Comparison of ENCODE assay signal across 8 cellular contexts in genomic region chr6:17393335-17394191, GRCh38. TPM values are rescaled to one million over a fixed set of nuclear protein-coding genes. Genes with fewer than 3 reads are reported as not detected.
DNase-seq lines count a peak whose midpoint lies in the region; ATAC-seq and TF ChIP-seq lines count a peak whose summit lies in the region.

Gene CAP2, plus strand, starts transcription at chr6:17393595. Its CDS starts 27,961 bp downstream, at chr6:17421556.

- peaks cover 0 to 2% of the 10 kb centered on the region in 2 donors for H3K4me1 ChIP-seq in aorta (ENCODE audit: control insufficient read depth in 1 of 2, insufficient read depth in 2 of 2, low read length in 2 of 2)

- H3K4me3 ChIP-seq in foreskin fibroblast (ENCODE audit: low read depth in 1 of 2, low read length in 2 of 2) (peak within 1 kb of the TSS; percentile 58 to 69), aorta (ENCODE audit: low read length in 2 of 2) (peak within 1 kb of the TSS; percentile 96 to 97)

- peak; percentile 86 for DNase-seq in D341Med (ENCODE audit: low spot score)
- peak; percentile 56 for DNase-seq in LoVo (ENCODE audit: low spot score)
- no peak for DNase-seq in activated CD4-positive, alpha-beta memory T cell treated with anti-CD3 and anti-CD28 coated beads, Interleukin-2, amount 10 ng/mL, durations not matched to agents 7 days and 5 days
- DNase-seq in foreskin fibroblast, result peak; percentile 50 to 71
- DNase-seq in myocyte (ENCODE audit: low read depth), result peak; percentile 98
- peak; percentile 77 to 86 for DNase-seq in aorta
- no peak for DNase-seq in CD1c-positive myeloid dendritic cell (ENCODE audit: extremely low spot score)

- H3K9me3 ChIP-seq in aorta (ENCODE audit: control insufficient read depth, low read length), result no peaks in the 10 kb centered on the region

- H3K27me3 Mint-ChIP-seq in activated CD4-positive, alpha-beta memory T cell treated with anti-CD3 and anti-CD28 coated beads, Interleukin-2, amount 10 ng/mL, durations not matched to agents 7 days and 5 days, result peaks cover 37% of the 10 kb centered on the region

- H3K36me3 Mint-ChIP-seq in activated CD4-positive, alpha-beta memory T cell treated with anti-CD3 and anti-CD28 coated beads, Interleukin-2, amount 10 ng/mL, durations not matched to agents 7 days and 5 days (ENCODE audit: low read depth), result no peaks in the 10 kb centered on the region

- no peaks in the 10 kb centered on the region for H3K36me3 ChIP-seq in aorta (ENCODE audit: control insufficient read depth in 1 of 2, insufficient read depth in 2 of 2, low read length in 1 of 2)

- peak within 1 kb of the TSS in 1 of 2 donors; percentile 61 for H3K27ac ChIP-seq in aorta (ENCODE audit: low read depth in 1 of 2, low read length in 2 of 2)

- POLR2A ChIA-PET in activated CD4-positive, alpha-beta memory T cell treated with anti-CD3 and anti-CD28 coated beads, Interleukin-2, amount 10 ng/mL, durations not matched to agents 7 days and 5 days (lab: Charles Lee), result no interaction called here

- no peaks in the 10 kb centered on the region for H3K27me3 ChIP-seq in aorta (ENCODE audit: control insufficient read depth in 1 of 2, insufficient read depth in 2 of 2, low read length in 1 of 2)

- no peaks in the 10 kb centered on the region for H3K9me3 Mint-ChIP-seq in activated CD4-positive, alpha-beta memory T cell treated with anti-CD3 and anti-CD28 coated beads, Interleukin-2, amount 10 ng/mL, durations not matched to agents 7 days and 5 days

- TF ChIP-seq CTCF in foreskin fibroblast (IDR thresholded peaks at IDR 0.05; ENCODE audit: low read depth, low read length), result no peak

- CTCF ChIA-PET in activated CD4-positive, alpha-beta memory T cell treated with anti-CD3 and anti-CD28 coated beads, Interleukin-2, amount 10 ng/mL, durations not matched to agents 7 days and 5 days (lab: Charles Lee), result interaction anchor here (1.5 kb wide), 1 partner anchor 8 kb away, joined by 4 read pairs; no protein-coding TSS in a partner anchor

- peak within 1 kb of the TSS; percentile 30 for H3K4me3 Mint-ChIP-seq in activated CD4-positive, alpha-beta memory T cell treated with anti-CD3 and anti-CD28 coated beads, Interleukin-2, amount 10 ng/mL, durations not matched to agents 7 days and 5 days

- WGBS in aorta, 2 donors, result 1% methylated on average over 58 to 81 of the region's 81 CpGs

- H3K27ac Mint-ChIP-seq in activated CD4-positive, alpha-beta memory T cell treated with anti-CD3 and anti-CD28 coated beads, Interleukin-2, amount 10 ng/mL, durations not matched to agents 7 days and 5 days, result no peak within 1 kb of the TSS

- peak; percentile 81 for ATAC-seq in aorta (ENCODE audit: low FRiP score)
- no peak for ATAC-seq in HG02763 (IDR thresholded peaks at IDR 0.05; ENCODE audit: unreplicated experiment)

- intact Hi-C loops in aorta (cut with DNase I), result loop anchor here (5.0 to 10.0 kb wide), 4 partner anchors 44 to 109 kb away; partner anchors contain the start of gene RBM24 (in 1 of the 2)

- H3K4me1 Mint-ChIP-seq in activated CD4-positive, alpha-beta memory T cell treated with anti-CD3 and anti-CD28 coated beads, Interleukin-2, amount 10 ng/mL, durations not matched to agents 7 days and 5 days, result peaks cover 3% of the 10 kb centered on the region

RNA-seq across cellular contexts. Expression of gene CAP2, which starts in this region (rescaled TPM):
- not detected for total RNA-seq in activated CD4-positive, alpha-beta memory T cell treated with anti-CD3 and anti-CD28 coated beads, Interleukin-2, amount 10 ng/mL, durations not matched to agents 7 days and 5 days
- total RNA-seq in myocyte, result 187 and 262 TPM in 2 replicates
- 118 TPM for polyA plus RNA-seq in myocyte (2012)
- 10 to 100 TPM; 21.2 to 28.4 TPM for total RNA-seq in aorta
- polyA plus RNA-seq in aorta, result 10 to 100 TPM; 22.7 to 25.4 TPM

Comparison
In these comparisons a context has a peak if more than half of its experiments do, and no peak if none do; other contexts are left out.
1. RNA of gene CAP2 (total RNA-seq): 187 to 262 TPM in myocyte and 21.2 to 28.4 TPM in aorta; not detected in activated CD4-positive, alpha-beta memory T cell treated with anti-CD3 and anti-CD28 coated beads, Interleukin-2, amount 10 ng/mL, durations not matched to agents 7 days and 5 days; every median in the first group is over 10 times any median in the second.
2. DNase-seq: peak in D341Med (single experiment), LoVo (single experiment), foreskin fibroblast (2 of 2), myocyte (single experiment) and aorta (2 of 2); none in activated CD4-positive, alpha-beta memory T cell treated with anti-CD3 and anti-CD28 coated beads, Interleukin-2, amount 10 ng/mL, durations not matched to agents 7 days and 5 days (single experiment) and CD1c-positive myeloid dendritic cell (single experiment).